Comparison of ENCODE assay signal across 8 cellular contexts in genomic region chr12:49705479-49706267, GRCh38. TPM values are rescaled to one million over a fixed set of nuclear protein-coding genes. Genes with fewer than 3 reads are reported as not detected.
A peak's percentile ranks its signal among the peaks of the same experiment; 100 is the strongest.
DNase-seq lines count a peak whose midpoint lies in the region; ATAC-seq and TF ChIP-seq lines count a peak whose summit lies in the region.

No MANE protein-coding gene starts in this region.

- in situ Hi-C loops in astrocyte of the cerebellum (cut with HindIII; ENCODE audit: low sequenced_read_pairs) = loop anchor here (5.0 kb wide), 1 partner anchor 63 kb away; no protein-coding TSS in a partner anchor

- no peaks in the 10 kb centered on the region for H3K9me3 ChIP-seq in smooth muscle cell (replicated peaks; ENCODE audit: low read depth)

- TF ChIP-seq CTCF in GM10266 (IDR thresholded peaks at IDR 0.05; ENCODE audit: control insufficient read depth, insufficient read depth, low read depth, missing control alignments) (no peak), astrocyte of the cerebellum (IDR thresholded peaks at IDR 0.05; ENCODE audit: low read depth, low read length, missing control alignments) (no peak), smooth muscle cell (IDR thresholded peaks at IDR 0.05; ENCODE audit: borderline replicate concordance, insufficient read depth, poor library complexity, severe bottlenecking) (no peak)

- H3K79me2 ChIP-seq in smooth muscle cell (ENCODE audit: low read depth) = peaks cover 40% of the 10 kb centered on the region

- H3K4me1 ChIP-seq in smooth muscle cell (ENCODE audit: low read depth) = peaks cover 25% of the 10 kb centered on the region

- 25% methylated on average over 13 of the region's 13 CpGs for WGBS in smooth muscle cell (ENCODE audit: low lambda C conversion rate)

- peak overlapping the region; percentile 84 for H3K4me2 ChIP-seq in smooth muscle cell

- no peak for ATAC-seq in GM18867 (IDR thresholded peaks at IDR 0.05; ENCODE audit: unreplicated experiment)
- ATAC-seq in GM19463 (IDR thresholded peaks at IDR 0.05; ENCODE audit: unreplicated experiment) = no peak

- H3K4me3 ChIP-seq in astrocyte of the cerebellum (ENCODE audit: low read depth, low read length) = peak overlapping the region; percentile 89
- peak overlapping the region; percentile 88 for H3K4me3 ChIP-seq in smooth muscle cell

- H2AFZ ChIP-seq in smooth muscle cell (ENCODE audit: low read depth) = peak overlapping the region; percentile 68

- no peaks in the 10 kb centered on the region for H3K36me3 ChIP-seq in smooth muscle cell (ENCODE audit: low read depth)

- peak overlapping the region; percentile 88 for H3K27ac ChIP-seq in smooth muscle cell (ENCODE audit: low read depth)

- H3F3A ChIP-seq in smooth muscle cell (ENCODE audit: low read depth) = peaks cover 12% of the 10 kb centered on the region

- H4K20me1 ChIP-seq in smooth muscle cell (ENCODE audit: low read depth) = peaks cover 23% of the 10 kb centered on the region

- DNase-seq in GM10266 (ENCODE audit: extremely low spot score) (peak; percentile 63), MV-4-11 (lab: John Stamatoyannopoulos, UW) (peak; percentile 64), astrocyte of the cerebellum (ENCODE audit: low read depth) (peak; percentile 53), iPS-NIHi7 (ENCODE audit: extremely low spot score) (peak; percentile 52), smooth muscle cell (lab: John Stamatoyannopoulos, UW; ENCODE audit: unreplicated experiment) (no peak), NCI-H526 treated with DMSO at 0.1 percent for 48 hours (lab: John Stamatoyannopoulos, UW) (no peak)

- H3K27me3 ChIP-seq in smooth muscle cell (ENCODE audit: low read depth) = no peaks in the 10 kb centered on the region

- H3K9ac ChIP-seq in smooth muscle cell (ENCODE audit: low read depth) = peak overlapping the region; percentile 82

RNA-seq across cellular contexts. Expression of gene FMNL3, which starts 1.5 kb away (rescaled TPM):
- total RNA-seq in smooth muscle cell = 18.3 and 20.8 TPM in 2 replicates
- polyA plus RNA-seq in smooth muscle cell = 19.7 and 21.7 TPM in 2 replicates

RNA-seq across cellular contexts. Expression of gene TMBIM6, which starts 35.7 kb away (rescaled TPM):
- total RNA-seq in smooth muscle cell = 677 and 679 TPM in 2 replicates
- polyA plus RNA-seq in smooth muscle cell = 611 and 663 TPM in 2 replicates

Comparison
In these comparisons a context has a peak if more than half of its experiments do, and no peak if none do; other contexts are left out.
1. DNase-seq: peak in GM10266 (single experiment), MV-4-11 (single experiment), astrocyte of the cerebellum (single experiment) and iPS-NIHi7 (single experiment); none in smooth muscle cell (single experiment) and NCI-H526 treated with DMSO at 0.1 percent for 48 hours (single experiment).